ENCODE assay signal across 27 cellular contexts in the genomic region with DNA sequence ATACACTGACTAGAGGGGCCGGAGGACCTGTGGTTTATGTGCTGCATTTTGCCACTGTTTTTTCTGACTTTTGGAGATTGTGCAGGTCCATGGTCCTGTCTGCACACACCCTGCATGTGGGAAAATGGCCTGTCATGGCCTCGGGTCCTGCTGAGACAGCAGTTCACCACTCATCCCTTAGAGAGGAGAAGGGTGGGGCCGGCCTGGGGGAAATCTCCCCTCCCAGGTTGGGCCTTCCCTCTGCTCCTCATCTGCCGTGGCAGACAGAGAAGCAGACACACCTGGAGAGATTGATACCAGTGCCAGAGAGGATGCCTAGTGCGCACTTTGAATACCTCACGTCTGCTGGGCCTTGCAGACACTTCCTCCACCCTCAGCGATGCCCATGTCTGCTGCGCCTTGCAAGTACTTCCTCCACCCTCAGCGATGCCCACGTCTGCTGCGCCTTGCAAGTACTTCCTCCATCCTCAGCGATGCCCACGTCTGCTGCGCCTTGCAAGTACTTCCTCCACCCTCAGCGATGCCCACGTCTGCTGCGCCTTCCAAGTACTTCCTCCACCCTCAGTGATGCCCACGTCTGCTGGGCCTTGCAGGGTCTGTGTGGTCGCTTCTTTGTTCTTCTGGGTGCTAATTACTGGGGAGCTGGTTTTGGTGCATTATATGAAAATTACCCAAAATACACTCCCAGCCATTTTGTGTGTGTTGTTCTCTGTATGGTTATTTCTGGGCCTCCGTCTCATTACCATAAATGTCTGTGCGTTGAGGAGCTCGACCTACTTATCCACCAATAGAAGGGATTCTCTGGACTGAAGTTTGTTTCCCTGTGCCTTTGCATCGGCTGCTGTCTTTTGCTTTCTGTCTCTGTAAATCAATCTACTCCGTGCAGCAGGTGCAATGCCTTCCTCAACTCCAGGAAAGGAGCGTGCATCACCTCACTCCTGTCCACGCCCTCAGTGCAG.
A peak's percentile ranks its signal among the peaks of the same experiment; 100 is the strongest.
DNase-seq lines count a peak whose midpoint lies in the region; ATAC-seq and TF ChIP-seq lines count a peak whose summit lies in the region.
"Had no signal": no experiment of that assay in that cellular context is flagged by ENCODE, and none has a peak within 500 bp of the region (broad histone marks: within the 10 kb centered on the region; RNA-seq: fewer than 3 reads in every experiment).

No MANE protein-coding gene starts in this region.

- TF ChIP-seq CTCF in coronary artery (IDR thresholded peaks at IDR 0.05) (no peak), mammary epithelial cell (conservative IDR thresholded peaks at IDR 0.05 in 1 of 2, IDR thresholded peaks at IDR 0.05 in 1 of 2; ENCODE audit: extremely low read depth in 1 of 2, insufficient read depth in 1 of 2, low read depth in 1 of 2, low read length in 2 of 2) (no peak)

- no peaks in the 10 kb centered on the region for H3K27me3 ChIP-seq in naive thymus-derived CD4-positive, alpha-beta T cell (ENCODE audit: control insufficient read depth in 2 of 2, insufficient read depth in 2 of 2, low read length in 2 of 2)
- H3K27me3 ChIP-seq in mammary epithelial cell (ENCODE audit: insufficient read depth, low read length): no peaks in the 10 kb centered on the region
- H3K27me3 ChIP-seq: suprapubic skin, upper lobe of right lung had no signal

- no peak overlapping the region for H3K9ac ChIP-seq in mammary epithelial cell (ENCODE audit: insufficient read depth, low read length)

- H3K9me3 ChIP-seq in naive thymus-derived CD4-positive, alpha-beta T cell (ENCODE audit: control insufficient read depth in 2 of 3, low read length in 3 of 3): no peaks in the 10 kb centered on the region
- H3K9me3 ChIP-seq in mammary epithelial cell (replicated peaks; ENCODE audit: insufficient read depth, low read length): peaks cover 28% of the 10 kb centered on the region
- H3K9me3 ChIP-seq: gastroesophageal sphincter, left lung, prostate gland, suprapubic skin, upper lobe of right lung had no signal

- H3K79me2 ChIP-seq in mammary epithelial cell (ENCODE audit: insufficient read depth, low read length): no peaks in the 10 kb centered on the region

- H3K27ac Mint-ChIP-seq in naive thymus-derived CD4-positive, alpha-beta T cell: no peak overlapping the region
- H3K27ac Mint-ChIP-seq: activated naive CD4-positive, alpha-beta T cell treated with anti-CD3 and anti-CD28 coated beads for 36 hours; brain; CD8-positive, alpha-beta T cell; HFFc6 had no signal

- H3K36me3 ChIP-seq in naive thymus-derived CD4-positive, alpha-beta T cell (ENCODE audit: control insufficient read depth in 2 of 3, insufficient read depth in 3 of 3, low read length in 3 of 3): no peaks in the 10 kb centered on the region
- no peaks in the 10 kb centered on the region for H3K36me3 ChIP-seq in mammary epithelial cell (ENCODE audit: insufficient read depth, low read length)
- H3K36me3 ChIP-seq: gastroesophageal sphincter, left lung, prostate gland, suprapubic skin, upper lobe of right lung had no signal

- in situ Hi-C loops in mammary epithelial cell (cut with MboI; ENCODE audit: low sequenced_read_pairs in 2 of 2): no loop called here

- CTCF ChIA-PET in naive thymus-derived CD4-positive, alpha-beta T cell (lab: Charles Lee): no interaction called here
- CTCF ChIA-PET in mammary epithelial cell (lab: Charles Lee; ENCODE audit: low non-redundant PET): no interaction called here

- peaks cover 0 to 6% (median 2%) of the 10 kb centered on the region in 5 donors for H3K27me3 Mint-ChIP-seq in naive thymus-derived CD4-positive, alpha-beta T cell
- H3K27me3 Mint-ChIP-seq: brain had no signal

- no peaks in the 10 kb centered on the region for H4K20me1 ChIP-seq in mammary epithelial cell (ENCODE audit: insufficient read depth, low read length)

- no peaks in the 10 kb centered on the region for H3K4me1 ChIP-seq in naive thymus-derived CD4-positive, alpha-beta T cell (ENCODE audit: control insufficient read depth in 2 of 2, insufficient read depth in 2 of 2, low read length in 2 of 2)
- H3K4me1 ChIP-seq in mammary epithelial cell (ENCODE audit: insufficient read depth, low read length): no peaks in the 10 kb centered on the region
- H3K4me1 ChIP-seq: gastroesophageal sphincter, left lung, prostate gland, suprapubic skin, upper lobe of right lung had no signal

- dilution Hi-C loops in mammary epithelial cell (cut with HindIII; ENCODE audit: low sequenced_read_pairs): no loop called here

- no peaks in the 10 kb centered on the region for H3K9me3 Mint-ChIP-seq in naive thymus-derived CD4-positive, alpha-beta T cell
- H3K9me3 Mint-ChIP-seq: activated naive CD4-positive, alpha-beta T cell treated with anti-CD3 and anti-CD28 coated beads for 36 hours; brain; CD8-positive, alpha-beta T cell had no signal

- WGBS in mammary epithelial cell (ENCODE audit: low coverage, missing lambda C conversion rate): 75% methylated on average over 19 of the region's 26 CpGs

- ATAC-seq in naive thymus-derived CD4-positive, alpha-beta T cell: peak; percentile 26
- ATAC-seq in HG03469 (IDR thresholded peaks at IDR 0.05; ENCODE audit: unreplicated experiment): no peak
- ATAC-seq: CD8-positive, alpha-beta T cell; gastroesophageal sphincter; left lung; upper lobe of right lung had no signal

- no TSS peak for BruUV-seq in mammary epithelial cell (replicated peaks; lab: Mats Ljungman, UMichigan)

- intact Hi-C loops in naive thymus-derived CD4-positive, alpha-beta T cell (cut with micrococcal nuclease): no loop called here
- intact Hi-C loops in mammary epithelial cell (cut with micrococcal nuclease): no loop called here

- no peak overlapping the region for H3K4me3 Mint-ChIP-seq in naive thymus-derived CD4-positive, alpha-beta T cell
- H3K4me3 Mint-ChIP-seq: activated naive CD4-positive, alpha-beta T cell treated with anti-CD3 and anti-CD28 coated beads for 36 hours; brain; CD8-positive, alpha-beta T cell; HFFc6 had no signal

- H2AFZ ChIP-seq in mammary epithelial cell (ENCODE audit: low read depth, low read length): no peak overlapping the region

- H3K4me3 ChIP-seq in coronary artery (no peak overlapping the region), mammary epithelial cell (replicated peaks in 1 of 3; ENCODE audit: insufficient read depth in 1 of 3, low read depth in 2 of 3, low read length in 3 of 3) (no peak overlapping the region)
- H3K4me3 ChIP-seq in naive thymus-derived CD4-positive, alpha-beta T cell (ENCODE audit: low read length): no peak overlapping the region
- H3K4me3 ChIP-seq: gastroesophageal sphincter, left lung, prostate gland, suprapubic skin, upper lobe of right lung had no signal

- POLR2A ChIA-PET in naive thymus-derived CD4-positive, alpha-beta T cell (lab: Charles Lee): no interaction called here

- DNase-seq in activated gamma-delta T cell treated with Interleukin-2 at 50 U/mL for 16 hours: peak; percentile 14
- DNase-seq in activated gamma-delta T cell (lab: John Stamatoyannopoulos, UW): no peak
- DNase-seq in coronary artery (ENCODE audit: low spot score): peak; percentile 57
- DNase-seq in naive thymus-derived CD4-positive, alpha-beta T cell: no peak
- DNase-seq in mammary epithelial cell: no peak
- no peak for DNase-seq in AG08396 (ENCODE audit: low spot score)
- DNase-seq in DMS 273 treated with DMSO at 0.1 percent for 48 hours (lab: John Stamatoyannopoulos, UW): no peak
- DNase-seq: activated CD4-positive, alpha-beta T cell treated with anti-CD3 and anti-CD28 coated beads, Interleukin-2, amount 50 U/mL, for 48 hours; activated CD8-positive, alpha-beta memory T cell treated with anti-CD3 and anti-CD28 coated beads, Interleukin-2, amount 50 U/mL, for 4 hours; activated naive CD4-positive, alpha-beta T cell treated with anti-CD3 and anti-CD28 coated beads for 36 hours; CD8-positive, alpha-beta T cell; GOT3; HFFc6; left lung; mesendoderm; NCI-H1092 treated with DMSO at 0.1 percent for 48 hours; NCI-H187; NCI-H2171 treated with DMSO at 0.1 percent for 48 hours; NCI-H510A treated with DMSO at 0.1 percent for 48 hours; T-helper 1 cell; upper lobe of right lung had no signal

- H3K4me2 ChIP-seq in mammary epithelial cell (ENCODE audit: insufficient read depth, low read depth, low read length): no peak overlapping the region

- no peak overlapping the region for H3K27ac ChIP-seq in coronary artery
- H3K27ac ChIP-seq in naive thymus-derived CD4-positive, alpha-beta T cell (ENCODE audit: low read depth, low read length): no peak overlapping the region
- H3K27ac ChIP-seq in mammary epithelial cell (ENCODE audit: insufficient read depth, low read depth, low read length): no peak overlapping the region
- H3K27ac ChIP-seq: gastroesophageal sphincter, left lung, prostate gland, RWPE1, suprapubic skin, upper lobe of right lung had no signal

- no peaks in the 10 kb centered on the region for H3K36me3 Mint-ChIP-seq in naive thymus-derived CD4-positive, alpha-beta T cell
- H3K36me3 Mint-ChIP-seq: brain; CD8-positive, alpha-beta T cell had no signal

- peaks cover 0 to 10% (median 0%) of the 10 kb centered on the region in 7 donors for H3K4me1 Mint-ChIP-seq in naive thymus-derived CD4-positive, alpha-beta T cell

Comparison
In these comparisons a context has a peak if more than half of its experiments do, and no peak if none do; other contexts are left out.
1. DNase-seq: peak in activated gamma-delta T cell treated with Interleukin-2 at 50 U/mL for 16 hours (single experiment) and coronary artery (single experiment); none in activated gamma-delta T cell (single experiment), naive thymus-derived CD4-positive, alpha-beta T cell (0 of 9), mammary epithelial cell (single experiment), AG08396 (single experiment) and DMS 273 treated with DMSO at 0.1 percent for 48 hours (single experiment).